1 cellular context compared by ENCODE assay signal in genomic region chr11:1041936-1042608, GRCh38.
A peak's percentile ranks its signal among the peaks of the same experiment; 100 is the strongest.
TF ChIP-seq lines count a peak whose summit lies in the region.

No MANE protein-coding gene starts in this region.

TF ChIP-seq in K562, 482 proteins besides CTCF, POLR2A, EP300 and RAD21 (continued from another document and continues in another):
- TF ChIP-seq ARID3A (IDR thresholded peaks at IDR 0.05; ENCODE audit: borderline replicate concordance, low read depth, low read length) (no peak), ZNF76 (CRISPR knock-in tag; IDR thresholded peaks at IDR 0.05; ENCODE audit: borderline replicate concordance) (no peak), SP1 (CRISPR knock-in tag; IDR thresholded peaks at IDR 0.05) (no peak), HNRNPK (IDR thresholded peaks at IDR 0.05; ENCODE audit: low read depth, low read length, poor library complexity, severe bottlenecking) (no peak), ZNF232 (CRISPR knock-in tag; IDR thresholded peaks at IDR 0.05) (no peak), TAL1 (IDR thresholded peaks at IDR 0.05) (peak; percentile 47; the same call in 1 of the 2 replicates), ZNF408 (CRISPR knock-in tag; IDR thresholded peaks at IDR 0.05; ENCODE audit: low read depth) (no peak), MECOM (CRISPR knock-in tag; IDR thresholded peaks at IDR 0.05) (no peak), CEBPZ (IDR thresholded peaks at IDR 0.05; ENCODE audit: borderline replicate concordance, low read depth, low read length) (no peak), ZNF77 (CRISPR knock-in tag; IDR thresholded peaks at IDR 0.05) (no peak), ZNF133 (CRISPR knock-in tag; IDR thresholded peaks at IDR 0.05) (no peak), TRIM24 (IDR thresholded peaks at IDR 0.05) (no peak), ZNF311 (CRISPR knock-in tag; IDR thresholded peaks at IDR 0.05) (no peak), NRF1 (conservative IDR thresholded peaks at IDR 0.05 in 1 of 2, IDR thresholded peaks at IDR 0.05 in 1 of 2) (no peak), ZBTB26 (CRISPR knock-in tag; IDR thresholded peaks at IDR 0.05) (no peak), MBD2 (IDR thresholded peaks at IDR 0.05; ENCODE audit: borderline replicate concordance, low read depth) (no peak), FUS (optimal IDR thresholded peaks at IDR 0.05; ENCODE audit: low read depth, low read length) (no peak), NR2F6 (CRISPR knock-in tag; IDR thresholded peaks at IDR 0.05) (no peak), MLLT1 (IDR thresholded peaks at IDR 0.05) (no peak), ZNF589 (CRISPR knock-in tag; IDR thresholded peaks at IDR 0.05; ENCODE audit: low read depth) (no peak), ZNF785 (CRISPR knock-in tag; IDR thresholded peaks at IDR 0.05) (no peak), SMARCA4 (IDR thresholded peaks at IDR 0.05) (peak; percentile 44; the same call in 1 of the 2 replicates), ZC3H8 (IDR thresholded peaks at IDR 0.05) (no peak), NCOR1 (IDR thresholded peaks at IDR 0.05) (0 out of 2 replicates have a peak, but pooled peaks have one; percentile 20), PRDM10 (IDR thresholded peaks at IDR 0.05; ENCODE audit: partially characterized antibody) (no peak), ZNF707 (CRISPR knock-in tag; conservative IDR thresholded peaks at IDR 0.05) (no peak), RFX5 (IDR thresholded peaks at IDR 0.05; ENCODE audit: low read depth, low read length) (no peak), TGIF2 (CRISPR knock-in tag; IDR thresholded peaks at IDR 0.05) (no peak), NFIC (IDR thresholded peaks at IDR 0.05) (peak; percentile 21; the same call in 1 of the 2 replicates), THRAP3 (IDR thresholded peaks at IDR 0.05; ENCODE audit: borderline replicate concordance) (no peak), ZNF449 (CRISPR knock-in tag; IDR thresholded peaks at IDR 0.05) (no peak), TCF3 (CRISPR knock-in tag; IDR thresholded peaks at IDR 0.05) (peak; percentile 62), SMC3 (conservative IDR thresholded peaks at IDR 0.05; ENCODE audit: insufficient read depth, low read depth, low read length) (no peak), AFF1 (IDR thresholded peaks at IDR 0.05; ENCODE audit: low read depth in 1 of 2, partially characterized antibody in 2 of 2) (no peak), GABPB1 (CRISPR knock-in tag; IDR thresholded peaks at IDR 0.05) (no peak), EP400 (IDR thresholded peaks at IDR 0.05) (no peak), FOSL1 (tag; conservative IDR thresholded peaks at IDR 0.05) (no peak), MXI1 (IDR thresholded peaks at IDR 0.05; ENCODE audit: low read depth, low read length) (no peak), L3MBTL2 (IDR thresholded peaks at IDR 0.05) (no peak), POLR3G (IDR thresholded peaks at IDR 0.05; ENCODE audit: extremely low read depth, insufficient read length, insufficient replicate concordance) (no peak), ZHX1 (conservative IDR thresholded peaks at IDR 0.05; ENCODE audit: low read length) (no peak), ZNF274 (IDR thresholded peaks at IDR 0.05; ENCODE audit: borderline replicate concordance, low read depth, low read length) (no peak), NR4A1 (CRISPR knock-in tag; IDR thresholded peaks at IDR 0.05) (no peak), NR4A1 (tag; IDR thresholded peaks at IDR 0.05) (no peak), KLF16 (IDR thresholded peaks at IDR 0.05) (peak; percentile 45; the same call in 1 of the 2 replicates), PTBP1 (IDR thresholded peaks at IDR 0.05; ENCODE audit: low read depth, low read length) (no peak), CBFA2T3 (IDR thresholded peaks at IDR 0.05) (peak; percentile 66), ZNF217 (CRISPR knock-in tag; IDR thresholded peaks at IDR 0.05) (no peak), HOXB6 (CRISPR knock-in tag; IDR thresholded peaks at IDR 0.05; ENCODE audit: borderline replicate concordance) (no peak), POLR2B (IDR thresholded peaks at IDR 0.05; ENCODE audit: low read depth, partially characterized antibody) (no peak), ZNF431 (CRISPR knock-in tag; IDR thresholded peaks at IDR 0.05) (no peak)
